9 cellular contexts compared by ENCODE assay signal in genomic region chr6:158938811-158939254, GRCh38.
DNase-seq lines count a peak whose midpoint lies in the region; ATAC-seq and TF ChIP-seq lines count a peak whose summit lies in the region.
"Had no signal": no experiment of that assay in that cellular context is flagged by ENCODE, and none has a peak within 500 bp of the region (broad histone marks: within the 10 kb centered on the region; RNA-seq: fewer than 3 reads in every experiment).

No MANE protein-coding gene starts in this region.

- H3K4me3 ChIP-seq in CD8-positive, alpha-beta memory T cell (ENCODE audit: low read length): no peak overlapping the region
- H3K4me3 ChIP-seq in Panc1 (ENCODE audit: low read depth in 2 of 2, low read length in 2 of 2) (peak overlapping the region; percentile 30 to 54), psoas muscle (peak overlapping the region; percentile 36)

- intact Hi-C loops in Panc1 (cut with micrococcal nuclease; ENCODE audit: unreplicated experiment) (no loop called here), psoas muscle (cut with DNase I) (no loop called here)

- 20 to 38% (median 37%) methylated on average over 23 of the region's 23 CpGs for WGBS in psoas muscle, 3 donors

- DNase-seq in CD8-positive, alpha-beta memory T cell: peak in 1 of 5 donors; percentile 7
- DNase-seq in Panc1 (ENCODE audit: low read depth, low spot score) (no peak), psoas muscle (peak in 1 of 2 donors; percentile 32), Ammon's horn (ENCODE audit: low spot score) (no peak), foreskin melanocyte (no peak), NCI-H345 (lab: John Stamatoyannopoulos, UW) (no peak)

- H3K27ac Mint-ChIP-seq in CD8-positive, alpha-beta memory T cell: peak overlapping the region in 2 of 8 donors; percentile 70 to 91

- in situ Hi-C loops in Panc1 (cut with HindIII; ENCODE audit: low pct_unique_long_range_greater_than_20kb, low sequenced_read_pairs): no loop called here

- H3K4me3 Mint-ChIP-seq in CD8-positive, alpha-beta memory T cell: peak overlapping the region; percentile 40 to 84 (median 71)

- no TSS peak for BruUV-seq in Panc1 (replicated peaks; lab: Mats Ljungman, UMichigan)

- no peak overlapping the region for H3K27ac ChIP-seq in CD8-positive, alpha-beta memory T cell (ENCODE audit: low read depth, low read length)
- H3K27ac ChIP-seq in Panc1 (ENCODE audit: low read length): 0 out of 2 replicates have a peak overlapping the region, but pooled peaks have one; percentile 14
- no peak overlapping the region for H3K27ac ChIP-seq in psoas muscle
- H3K27ac ChIP-seq: neutrophil had no signal

- TF ChIP-seq CTCF in Panc1 (IDR thresholded peaks at IDR 0.05) (no peak), psoas muscle (IDR thresholded peaks at IDR 0.05) (no peak)

- peaks cover 0 to 4% (median 0%) of the 10 kb centered on the region in 3 donors for H3K36me3 Mint-ChIP-seq in CD8-positive, alpha-beta memory T cell

- H3K4me1 ChIP-seq in CD8-positive, alpha-beta memory T cell (ENCODE audit: insufficient read depth, low read length): peaks cover 6% of the 10 kb centered on the region
- H3K4me1 ChIP-seq in Panc1 (ENCODE audit: control insufficient read depth, insufficient read depth, low read length) (0 out of 2 replicates have a peak, but pooled peaks cover 3% of the 10 kb centered on the region), psoas muscle (no peaks in the 10 kb centered on the region)

- no peaks in the 10 kb centered on the region for H3K36me3 ChIP-seq in CD8-positive, alpha-beta memory T cell (ENCODE audit: insufficient read depth, low read length)
- H3K36me3 ChIP-seq in Panc1 (ENCODE audit: control insufficient read depth, insufficient read depth, low read length) (no peaks in the 10 kb centered on the region), psoas muscle (ENCODE audit: insufficient read depth in 1 of 2, low read depth in 1 of 2) (no peaks in the 10 kb centered on the region)
- H3K36me3 ChIP-seq: neutrophil had no signal

- H3K27me3 Mint-ChIP-seq in CD8-positive, alpha-beta memory T cell: peaks cover 4 to 7% of the 10 kb centered on the region in 2 donors

- CTCF ChIA-PET in CD8-positive, alpha-beta memory T cell (lab: Charles Lee): no interaction called here
- CTCF ChIA-PET in Panc1 (lab: Charles Lee): interaction anchor here (0.5 to 0.6 kb wide), 2 partner anchors 15 to 70 kb away, joined by 4 to 6 read pairs; no protein-coding TSS in a partner anchor

- peaks cover 6 to 15% (median 8%) of the 10 kb centered on the region in 3 donors for H3K4me1 Mint-ChIP-seq in CD8-positive, alpha-beta memory T cell

- POLR2A ChIA-PET in CD8-positive, alpha-beta memory T cell (lab: Charles Lee): no interaction called here
- POLR2A ChIA-PET in Panc1 (lab: Charles Lee): no interaction called here

- peaks cover 0 to 9% (median 3%) of the 10 kb centered on the region in 5 donors for H3K9me3 Mint-ChIP-seq in CD8-positive, alpha-beta memory T cell

- no peaks in the 10 kb centered on the region for H3K9me3 ChIP-seq in CD8-positive, alpha-beta memory T cell (ENCODE audit: low read length)
- no peaks in the 10 kb centered on the region for H3K9me3 ChIP-seq in Panc1 (ENCODE audit: control insufficient read depth, insufficient read depth, low read depth, low read length)
- H3K9me3 ChIP-seq in psoas muscle: no peaks in the 10 kb centered on the region
- H3K9me3 ChIP-seq: neutrophil had no signal

- H3K27me3 ChIP-seq in CD8-positive, alpha-beta memory T cell (ENCODE audit: insufficient read depth, low read length, poor library complexity, severe bottlenecking): no peaks in the 10 kb centered on the region
- H3K27me3 ChIP-seq in Panc1 (ENCODE audit: control insufficient read depth, insufficient read depth, low read length): no peaks in the 10 kb centered on the region
- peaks cover 0 to 16% (median 9%) of the 10 kb centered on the region in 3 donors for H3K27me3 ChIP-seq in psoas muscle (ENCODE audit: insufficient read depth in 3 of 3, low read length in 2 of 3)

- ATAC-seq in Panc1: peak; percentile 96
- ATAC-seq in esophagus mucosa: peak; percentile 96
- peak in 1 of 4 donors; percentile 24 for ATAC-seq in psoas muscle
- no peak for ATAC-seq in GM18511 (IDR thresholded peaks at IDR 0.05; ENCODE audit: unreplicated experiment)
